ENCODE assay signal across 9 cellular contexts in genomic region chr1:111127923-111128643, GRCh38. TPM values are rescaled to one million over a fixed set of nuclear protein-coding genes. Genes with fewer than 3 reads are reported as not detected.
DNase-seq lines count a peak whose midpoint lies in the region; ATAC-seq and FAIRE-seq lines count a peak whose summit lies in the region.
"Had no signal": no experiment of that assay in that cellular context is flagged by ENCODE, and none has a peak within 500 bp of the region (broad histone marks: within the 10 kb centered on the region; RNA-seq: fewer than 3 reads in every experiment).

No MANE protein-coding gene starts in this region.

- no peak for DNase-seq in activated CD8-positive, alpha-beta memory T cell treated with anti-CD3 and anti-CD28 coated beads, Interleukin-2, amount 10 ng/mL, durations not matched to agents 7 days and 5 days
- no peak for DNase-seq in activated CD8-positive, alpha-beta memory T cell treated with anti-CD3 and anti-CD28 coated beads, Interleukin-2, amount 50 U/mL, for 48 hours
- DNase-seq in NAMALWA (ENCODE audit: low spot score) (peak; percentile 89), pons (ENCODE audit: low spot score) (peak; percentile 56), NCI-H748 (lab: John Stamatoyannopoulos, UW; ENCODE audit: unreplicated experiment) (no peak), NCI-H1105 (lab: John Stamatoyannopoulos, UW) (no peak), frontal cortex (ENCODE audit: low spot score in 2 of 2) (no peak)
- DNase-seq: caudate nucleus had no signal

- H3K4me3 Mint-ChIP-seq in activated CD8-positive, alpha-beta memory T cell treated with anti-CD3 and anti-CD28 coated beads, Interleukin-2, amount 10 ng/mL, durations not matched to agents 7 days and 5 days, result peak overlapping the region; percentile 6

- no peak for ATAC-seq in activated CD8-positive, alpha-beta memory T cell treated with anti-CD3 and anti-CD28 coated beads, Interleukin-2, amount 10 ng/mL, durations not matched to agents 7 days and 5 days
- ATAC-seq in HG02642 (IDR thresholded peaks at IDR 0.05; ENCODE audit: poor library complexity, unreplicated experiment), result peak; percentile 86

- no peaks in the 10 kb centered on the region for H3K27me3 Mint-ChIP-seq in activated CD8-positive, alpha-beta memory T cell treated with anti-CD3 and anti-CD28 coated beads, Interleukin-2, amount 10 ng/mL, durations not matched to agents 7 days and 5 days

- no peak for FAIRE-seq in frontal cortex (lab: Jason Lieb, UNC)

- peaks cover 17% of the 10 kb centered on the region for H3K4me1 Mint-ChIP-seq in activated CD8-positive, alpha-beta memory T cell treated with anti-CD3 and anti-CD28 coated beads, Interleukin-2, amount 10 ng/mL, durations not matched to agents 7 days and 5 days

- H3K9me3 Mint-ChIP-seq in activated CD8-positive, alpha-beta memory T cell treated with anti-CD3 and anti-CD28 coated beads, Interleukin-2, amount 10 ng/mL, durations not matched to agents 7 days and 5 days (ENCODE audit: low read depth), result no peaks in the 10 kb centered on the region

- peak overlapping the region; percentile 59 for H3K27ac Mint-ChIP-seq in activated CD8-positive, alpha-beta memory T cell treated with anti-CD3 and anti-CD28 coated beads, Interleukin-2, amount 10 ng/mL, durations not matched to agents 7 days and 5 days

- CTCF ChIA-PET in activated CD8-positive, alpha-beta memory T cell treated with anti-CD3 and anti-CD28 coated beads, Interleukin-2, amount 10 ng/mL, durations not matched to agents 7 days and 5 days (lab: Charles Lee), result no interaction called here

- peaks cover 56% of the 10 kb centered on the region for H3K36me3 Mint-ChIP-seq in activated CD8-positive, alpha-beta memory T cell treated with anti-CD3 and anti-CD28 coated beads, Interleukin-2, amount 10 ng/mL, durations not matched to agents 7 days and 5 days

RNA-seq across cellular contexts. Expression of gene DRAM2, which starts 11.8 kb away (rescaled TPM):
- total RNA-seq in activated CD8-positive, alpha-beta memory T cell treated with anti-CD3 and anti-CD28 coated beads, Interleukin-2, amount 10 ng/mL, durations not matched to agents 7 days and 5 days, result 10 to 100 TPM; 26.9 to 29.6 TPM
- 42.0 TPM for total RNA-seq in frontal cortex

RNA-seq across cellular contexts. Expression of gene CEPT1, which starts 11.9 kb away (rescaled TPM):
- total RNA-seq in activated CD8-positive, alpha-beta memory T cell treated with anti-CD3 and anti-CD28 coated beads, Interleukin-2, amount 10 ng/mL, durations not matched to agents 7 days and 5 days, result 10 to 100 TPM; 33.4 to 36.4 TPM
- total RNA-seq in frontal cortex, result 47.7 TPM

Comparison
In these comparisons a context has a peak if more than half of its experiments do, and no peak if none do; other contexts are left out.
1. DNase-seq: peak in NAMALWA (single experiment) and pons (single experiment); none in activated CD8-positive, alpha-beta memory T cell treated with anti-CD3 and anti-CD28 coated beads, Interleukin-2, amount 10 ng/mL, durations not matched to agents 7 days and 5 days (single experiment), activated CD8-positive, alpha-beta memory T cell treated with anti-CD3 and anti-CD28 coated beads, Interleukin-2, amount 50 U/mL, for 48 hours (single experiment), NCI-H748 (single experiment), NCI-H1105 (single experiment) and frontal cortex (0 of 2).